9 cellular contexts compared by ENCODE assay signal in the genomic region with DNA sequence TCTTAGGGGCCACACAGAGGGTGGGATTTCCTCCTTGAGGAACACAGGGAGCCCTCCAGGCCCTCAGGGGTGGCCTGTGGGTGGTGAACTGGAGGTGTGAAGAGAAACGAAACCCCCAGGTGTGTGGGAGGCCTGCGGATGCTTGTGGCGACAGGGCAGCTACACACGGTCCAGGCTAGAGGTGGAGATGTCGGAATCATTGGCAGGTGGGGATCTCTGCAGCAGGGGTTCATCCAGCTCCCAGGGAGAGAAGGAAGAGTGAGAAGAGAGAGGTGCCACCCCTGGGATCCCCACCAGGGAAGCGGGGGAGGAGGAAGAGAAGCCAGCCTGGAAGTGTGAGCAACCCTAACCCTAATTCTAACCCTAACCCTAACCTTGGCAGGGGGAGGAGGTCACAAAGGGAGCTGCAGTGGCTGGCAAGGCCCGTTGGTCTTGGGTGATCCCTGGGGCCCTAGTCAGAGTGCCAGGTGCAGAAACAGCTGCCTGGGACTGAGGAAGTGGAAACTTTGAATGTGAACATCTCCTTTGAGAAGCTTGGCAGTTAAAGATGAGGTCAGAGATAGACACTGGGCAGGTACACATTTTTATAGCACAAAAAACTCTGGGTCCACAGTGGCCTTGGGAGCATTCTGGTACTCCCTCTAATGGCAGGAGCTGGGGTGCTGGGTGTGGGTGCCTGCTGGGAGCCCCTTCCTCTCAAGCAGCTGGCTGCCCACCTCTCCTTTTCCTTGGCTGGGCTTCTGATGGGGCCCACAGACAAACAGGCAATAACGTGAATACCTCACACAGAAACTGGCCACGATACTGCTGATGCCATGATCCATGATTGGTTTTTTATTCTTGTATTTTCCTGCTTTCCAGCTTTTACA. TPM values are rescaled to one million over a fixed set of nuclear protein-coding genes. Genes with fewer than 3 reads are reported as not detected.
A peak's percentile ranks its signal among the peaks of the same experiment; 100 is the strongest.
DNase-seq lines count a peak whose midpoint lies in the region; ATAC-seq and TF ChIP-seq lines count a peak whose summit lies in the region.
"Had no signal": no experiment of that assay in that cellular context is flagged by ENCODE, and none has a peak within 500 bp of the region (broad histone marks: within the 10 kb centered on the region; RNA-seq: fewer than 3 reads in every experiment).

No MANE protein-coding gene starts in this region.

- ATAC-seq in GM18867 (IDR thresholded peaks at IDR 0.05; ENCODE audit: unreplicated experiment) (peak; percentile 75), GM21737 (IDR thresholded peaks at IDR 0.05; ENCODE audit: unreplicated experiment) (peak; percentile 57), GM19035 (IDR thresholded peaks at IDR 0.05; ENCODE audit: unreplicated experiment) (no peak)

- H3K27me3 Mint-ChIP-seq in endothelial cell (ENCODE audit: unreplicated experiment) (peaks cover 12% of the 10 kb centered on the region), glutamatergic neuron (ENCODE audit: unreplicated experiment) (peaks cover under 1% of the 10 kb centered on the region)

- peaks cover 9% of the 10 kb centered on the region for H3F3A ChIP-seq in Loucy (ENCODE audit: low read depth)

- no peak overlapping the region for H2AFZ ChIP-seq in Loucy (ENCODE audit: low read length)

- no peaks in the 10 kb centered on the region for H4K20me1 ChIP-seq in Loucy (ENCODE audit: insufficient read depth, low read length, poor library complexity, severe bottlenecking)

- H3K4me3 ChIP-seq in Loucy (ENCODE audit: low read length, poor library complexity, severe bottlenecking): peak overlapping the region; percentile 14

- no peaks in the 10 kb centered on the region for H3K9me3 ChIP-seq in Loucy (ENCODE audit: insufficient read depth, low read depth, low read length)

- DNase-seq in endothelial cell (ENCODE audit: low spot score) (no peak), glutamatergic neuron (no peak), NCI-H748 (lab: John Stamatoyannopoulos, UW; ENCODE audit: unreplicated experiment) (no peak)
- no peak for DNase-seq in stimulated activated naive CD4-positive, alpha-beta T cell treated with Interleukin-2 at 50 U/mL for 16 hours (lab: John Stamatoyannopoulos, UW)

- H3K27ac Mint-ChIP-seq in endothelial cell (ENCODE audit: unreplicated experiment): no peak overlapping the region
- H3K27ac Mint-ChIP-seq in glutamatergic neuron (ENCODE audit: unreplicated experiment): no peak overlapping the region

- H3K9ac ChIP-seq in Loucy (ENCODE audit: low read depth, low read length, poor library complexity, severe bottlenecking): peak overlapping the region; percentile 74

- H3K4me1 ChIP-seq in Loucy (ENCODE audit: insufficient read depth, low read length, poor library complexity, severe bottlenecking): peaks cover 75% of the 10 kb centered on the region

- peak overlapping the region; percentile 55 for H3K4me2 ChIP-seq in Loucy (ENCODE audit: low read depth, low read length, poor library complexity, severe bottlenecking)

- no peaks in the 10 kb centered on the region for H3K79me2 ChIP-seq in Loucy (ENCODE audit: insufficient read depth, low read length)

- no peaks in the 10 kb centered on the region for H3K27me3 ChIP-seq in Loucy (ENCODE audit: insufficient read depth, low read length, poor library complexity, severe bottlenecking)

- peaks cover 5% of the 10 kb centered on the region for H3K4me1 Mint-ChIP-seq in endothelial cell (ENCODE audit: unreplicated experiment)
- H3K4me1 Mint-ChIP-seq in glutamatergic neuron (ENCODE audit: low read depth, unreplicated experiment): peaks cover 9% of the 10 kb centered on the region

- no peaks in the 10 kb centered on the region for H3K9me2 ChIP-seq in Loucy (replicated peaks; ENCODE audit: low read depth, low read length)

- no peaks in the 10 kb centered on the region for H3K36me3 ChIP-seq in Loucy (ENCODE audit: insufficient read depth, low read length)

- TF ChIP-seq CTCF in Loucy (conservative IDR thresholded peaks at IDR 0.05; ENCODE audit: low read length): peak; percentile 43
- TF ChIP-seq CTCF in endothelial cell (IDR thresholded peaks at IDR 0.05; ENCODE audit: unreplicated experiment): no peak
- TF ChIP-seq CTCF in glutamatergic neuron (IDR thresholded peaks at IDR 0.05; ENCODE audit: partially characterized antibody, unreplicated experiment): no peak

- H3K4me3 Mint-ChIP-seq in endothelial cell (ENCODE audit: unreplicated experiment) (peak overlapping the region; percentile 31), glutamatergic neuron (ENCODE audit: unreplicated experiment) (no peak overlapping the region)

- H3K36me3 Mint-ChIP-seq in endothelial cell (ENCODE audit: low read depth, unreplicated experiment): no peaks in the 10 kb centered on the region
- H3K36me3 Mint-ChIP-seq in glutamatergic neuron (ENCODE audit: unreplicated experiment): no peaks in the 10 kb centered on the region

- no peaks in the 10 kb centered on the region for H3K9me3 Mint-ChIP-seq in endothelial cell (ENCODE audit: unreplicated experiment)
- no peaks in the 10 kb centered on the region for H3K9me3 Mint-ChIP-seq in glutamatergic neuron (ENCODE audit: unreplicated experiment)

RNA-seq across cellular contexts. Expression of gene AEBP1, which starts 6.8 kb away (rescaled TPM):
- 22.2 TPM for total RNA-seq in endothelial cell (ENCODE audit: unreplicated experiment)
- total RNA-seq in glutamatergic neuron (ENCODE audit: unreplicated experiment): 35.4 TPM

RNA-seq across cellular contexts. Expression of gene POLM, which starts 15.0 kb away (rescaled TPM):
- 16.9 TPM for total RNA-seq in endothelial cell (ENCODE audit: unreplicated experiment)
- 28.8 TPM for total RNA-seq in glutamatergic neuron (ENCODE audit: unreplicated experiment)

RNA-seq across cellular contexts. Expression of gene POLD2, which starts 26.1 kb away (rescaled TPM):
- total RNA-seq in endothelial cell (ENCODE audit: unreplicated experiment) (39.9 TPM), glutamatergic neuron (ENCODE audit: unreplicated experiment) (71.2 TPM)

RNA-seq across cellular contexts. Expression of gene PGAM2, which starts 31.9 kb away (rescaled TPM):
- total RNA-seq in endothelial cell (ENCODE audit: unreplicated experiment) (not detected), glutamatergic neuron (ENCODE audit: unreplicated experiment) (13.3 TPM)

RNA-seq across cellular contexts. Expression of gene MYL7, which starts 43.8 kb away (rescaled TPM):
- 0.82 TPM for total RNA-seq in endothelial cell (ENCODE audit: unreplicated experiment)
- 7.6 TPM for total RNA-seq in glutamatergic neuron (ENCODE audit: unreplicated experiment)
- total RNA-seq: subcutaneous adipose tissue had no signal
